Comparison of ENCODE assay signal across 8 cellular contexts in genomic region chr17:4365103-4365627, GRCh38. TPM values are rescaled to one million over a fixed set of nuclear protein-coding genes. Genes with fewer than 3 reads are reported as not detected.
DNase-seq lines count a peak whose midpoint lies in the region; ATAC-seq and TF ChIP-seq lines count a peak whose summit lies in the region.

No MANE protein-coding gene starts in this region.

- peaks cover 35% of the 10 kb centered on the region for H3K4me1 Mint-ChIP-seq in activated T-cell treated with anti-CD3 and anti-CD28 coated beads, Interleukin-2, amount 50 U/mL, for 4 hours (ENCODE audit: low read depth)

- H3K27me3 ChIP-seq in PC-9 (ENCODE audit: insufficient read depth, low read depth) (no peaks in the 10 kb centered on the region), esophagus (ENCODE audit: control insufficient read depth in 1 of 2, insufficient read depth in 2 of 2, low read length in 2 of 2) (no peaks in the 10 kb centered on the region), mucosa of rectum (ENCODE audit: control insufficient read depth in 2 of 2, insufficient read depth in 2 of 2, low read length in 2 of 2) (no peaks in the 10 kb centered on the region)

- intact Hi-C loops in PC-9 (cut with micrococcal nuclease; ENCODE audit: unreplicated experiment), result loop anchor here (5.0 to 10.0 kb wide), 2 partner anchors 42 to 60 kb away; no protein-coding TSS in a partner anchor

- TF ChIP-seq CTCF in PC-9 (conservative IDR thresholded peaks at IDR 0.05), result no peak

- H3K9me3 Mint-ChIP-seq in activated T-cell treated with anti-CD3 and anti-CD28 coated beads, Interleukin-2, amount 50 U/mL, for 4 hours, result no peaks in the 10 kb centered on the region

- H3K9me3 ChIP-seq in PC-9 (ENCODE audit: insufficient read depth, low read depth) (no peaks in the 10 kb centered on the region), esophagus (ENCODE audit: control insufficient read depth in 2 of 2, insufficient read depth in 1 of 2, low read depth in 1 of 2, low read length in 1 of 2) (no peaks in the 10 kb centered on the region), mucosa of rectum (ENCODE audit: control insufficient read depth in 2 of 2, low read length in 2 of 2) (no peaks in the 10 kb centered on the region)

- peak overlapping the region; percentile 72 for H3K4me3 ChIP-seq in PC-9
- H3K4me3 ChIP-seq in esophagus (ENCODE audit: low read depth in 1 of 2, low read length in 2 of 2), result peak overlapping the region; percentile 96 to 98
- H3K4me3 ChIP-seq in mucosa of rectum (ENCODE audit: low read length in 2 of 2), result peak overlapping the region; percentile 73 to 83

- no peaks in the 10 kb centered on the region for H3K27me3 Mint-ChIP-seq in activated T-cell treated with anti-CD3 and anti-CD28 coated beads, Interleukin-2, amount 50 U/mL, for 4 hours (ENCODE audit: low read depth)

- peak overlapping the region; percentile 99 for H3K4me2 ChIP-seq in PC-9

- H3K4me3 Mint-ChIP-seq in activated T-cell treated with anti-CD3 and anti-CD28 coated beads, Interleukin-2, amount 50 U/mL, for 4 hours, result peak overlapping the region; percentile 95

- H2AFZ ChIP-seq in PC-9, result peak overlapping the region; percentile 97

- peak; percentile 40 for ATAC-seq in GM21576 (IDR thresholded peaks at IDR 0.05; ENCODE audit: unreplicated experiment)
- peak; percentile 73 to 76 for ATAC-seq in activated T-cell treated with anti-CD3 and anti-CD28 coated beads, Interleukin-2, amount 50 U/mL, for 4 hours

- in situ Hi-C loops in KBM-7 (cut with MboI; ENCODE audit: low pct_unique_long_range_greater_than_20kb, low sequenced_read_pairs), result no loop called here

- H3K4me1 ChIP-seq in PC-9 (replicated peaks; ENCODE audit: insufficient read depth), result peaks cover 23% of the 10 kb centered on the region
- peaks cover 0 to 5% of the 10 kb centered on the region in 2 donors for H3K4me1 ChIP-seq in esophagus (ENCODE audit: control insufficient read depth in 2 of 2, insufficient read depth in 2 of 2, low read length in 1 of 2)
- H3K4me1 ChIP-seq in mucosa of rectum (ENCODE audit: control insufficient read depth in 2 of 2, insufficient read depth in 2 of 2, low read length in 2 of 2), result peaks cover 5 to 8% of the 10 kb centered on the region in 2 donors

- no TSS peak for BruUV-seq in PC-9 (replicated peaks; lab: Mats Ljungman, UMichigan)

- 0 out of 2 replicates have a peak, but pooled peaks cover 3% of the 10 kb centered on the region for H3K36me3 ChIP-seq in PC-9 (ENCODE audit: low read depth)
- peaks cover 0 to 3% of the 10 kb centered on the region in 2 donors for H3K36me3 ChIP-seq in esophagus (ENCODE audit: control insufficient read depth in 2 of 2, insufficient read depth in 2 of 2, low read length in 1 of 2)
- no peaks in the 10 kb centered on the region for H3K36me3 ChIP-seq in mucosa of rectum (ENCODE audit: control insufficient read depth in 2 of 2, insufficient read depth in 2 of 2, low read length in 2 of 2)

- POLR2A ChIA-PET in PC-9 (lab: Charles Lee; ENCODE audit: unreplicated experiment), result no interaction called here

- H3F3A ChIP-seq in PC-9 (ENCODE audit: insufficient read depth, low read depth), result peaks cover 40% of the 10 kb centered on the region

- H3K79me2 ChIP-seq in PC-9 (ENCODE audit: low read depth), result peaks cover 62% of the 10 kb centered on the region

- no peaks in the 10 kb centered on the region for H3K9me2 ChIP-seq in PC-9 (ENCODE audit: insufficient read depth)

- H3K9ac ChIP-seq in mucosa of rectum (ENCODE audit: low read depth in 1 of 2, low read length in 2 of 2), result peak overlapping the region; percentile 84 to 93

- peaks cover 46% of the 10 kb centered on the region for H4K20me1 ChIP-seq in PC-9 (ENCODE audit: insufficient read depth)

- H3K27ac ChIP-seq in PC-9, result peak overlapping the region; percentile 60
- H3K27ac ChIP-seq in esophagus (ENCODE audit: low read depth in 2 of 2, low read length in 1 of 2), result peak overlapping the region; percentile 97 to 99
- peak overlapping the region; percentile 89 to 98 for H3K27ac ChIP-seq in mucosa of rectum (ENCODE audit: low read depth in 2 of 2, low read length in 2 of 2)

- peak; percentile 94 for DNase-seq in DMS 273 (lab: John Stamatoyannopoulos, UW; ENCODE audit: unreplicated experiment)
- peak; percentile 97 for DNase-seq in KBM-7
- peak; percentile 76 to 87 for DNase-seq in PC-9
- peak; percentile 86 for DNase-seq in activated T-cell treated with anti-CD3 and anti-CD28 coated beads, Interleukin-2, amount 50 U/mL, for 4 hours
- peak; percentile 83 for DNase-seq in stimulated activated CD8-positive, alpha-beta memory T cell treated with anti-CD3 and anti-CD28 coated beads, Interleukin-4, amount 100 ng/mL, for 24 hours (ENCODE audit: low read depth)

- peaks cover 6% of the 10 kb centered on the region for H3K36me3 Mint-ChIP-seq in activated T-cell treated with anti-CD3 and anti-CD28 coated beads, Interleukin-2, amount 50 U/mL, for 4 hours (ENCODE audit: insufficient read depth)

- CTCF ChIA-PET in PC-9 (lab: Charles Lee), result no interaction called here

- 0% methylated on average over 32 to 38 of the region's 38 CpGs for WGBS in esophagus, 2 donors

RNA-seq across cellular contexts. Expression of gene UBE2G1, which starts 1.3 kb away (rescaled TPM):
- total RNA-seq in PC-9 (2021), result 104 and 111 TPM in 2 replicates
- 10 to 100 TPM; 71.3 to 73.0 (median 72.2) TPM for total RNA-seq in activated T-cell treated with anti-CD3 and anti-CD28 coated beads, Interleukin-2, amount 50 U/mL, for 4 hours
- polyA plus RNA-seq in esophagus, result 10 to 100 TPM; 28.4 to 45.7 TPM

Comparison
In these comparisons a context has a peak if more than half of its experiments do, and no peak if none do; other contexts are left out.
1. Peak in every context shown above with its lines: DNase-seq, ATAC-seq, H3K4me3 ChIP-seq and H3K27ac ChIP-seq.